ENCODE assay signal across 8 cellular contexts in genomic region chr2:176129825-176130152, GRCh38.
A peak's percentile ranks its signal among the peaks of the same experiment; 100 is the strongest.
DNase-seq lines count a peak whose midpoint lies in the region; ATAC-seq, FAIRE-seq and TF ChIP-seq lines count a peak whose summit lies in the region.

No MANE protein-coding gene starts in this region.

- no peaks in the 10 kb centered on the region for H3K27me3 ChIP-seq in ACC112 (ENCODE audit: insufficient read depth, low read length)

- H3K4me1 ChIP-seq in ACC112 (ENCODE audit: control insufficient read depth, insufficient read depth, low read length, unreplicated experiment) = peaks cover 21% of the 10 kb centered on the region

- TF ChIP-seq RAD21 in Ishikawa (IDR thresholded peaks at IDR 0.05; ENCODE audit: low read depth) = no peak

- ATAC-seq in GM18867 (IDR thresholded peaks at IDR 0.05; ENCODE audit: unreplicated experiment) = no peak
- ATAC-seq in HG03378 (IDR thresholded peaks at IDR 0.05; ENCODE audit: unreplicated experiment) = no peak

- peaks cover 63% of the 10 kb centered on the region for H3K4me1 Mint-ChIP-seq in nephron progenitor cell

- TF ChIP-seq POLR2A in H54 (IDR thresholded peaks at IDR 0.05; ENCODE audit: low read depth, low read length) = no peak

- H3K4me3 ChIP-seq in ACC112 (ENCODE audit: low read depth, low read length) = peak overlapping the region; percentile 79

- H3K4me3 Mint-ChIP-seq in nephron progenitor cell = peak overlapping the region; percentile 95

- peaks cover 12% of the 10 kb centered on the region for H3K36me3 Mint-ChIP-seq in nephron progenitor cell (ENCODE audit: low read depth)

- DNase-seq in ecto neural progenitor cell (ENCODE audit: low spot score) (peak; percentile 59), nephron progenitor cell (no peak), H54 (ENCODE audit: insufficient read length, low spot score) (no peak), dedifferentiated amniotic fluid mesenchymal stem cell (ENCODE audit: extremely low spot score) (no peak)

- no peak for TF ChIP-seq EP300 in Ishikawa (IDR thresholded peaks at IDR 0.05; ENCODE audit: borderline replicate concordance)

- peaks cover 5% of the 10 kb centered on the region for H3K27me3 Mint-ChIP-seq in nephron progenitor cell (ENCODE audit: low read depth, poor library complexity)

- peaks cover 23% of the 10 kb centered on the region for H3K79me2 ChIP-seq in ACC112 (ENCODE audit: control insufficient read depth, insufficient read depth, low read length, unreplicated experiment)

- H3K27ac ChIP-seq in ACC112 (ENCODE audit: low read depth, low read length) = peak overlapping the region; percentile 74

- peaks cover 4% of the 10 kb centered on the region; the same call in 1 of the 2 replicates for H3K36me3 ChIP-seq in ACC112 (ENCODE audit: insufficient read depth, low read length)

- FAIRE-seq in H54 (lab: Jason Lieb, UNC) = no peak

- H3K9me3 Mint-ChIP-seq in nephron progenitor cell = no peaks in the 10 kb centered on the region

- H3K27ac Mint-ChIP-seq in nephron progenitor cell = peak overlapping the region; percentile 86

- TF ChIP-seq CTCF in nephron progenitor cell (IDR thresholded peaks at IDR 0.05) = no peak

- H2AFZ ChIP-seq in ACC112 (ENCODE audit: low read length, unreplicated experiment) = peak overlapping the region; percentile 80

TF ChIP-seq in Ishikawa, 13 proteins besides CTCF, POLR2A, EP300 and RAD21:
- no peak for TF ChIP-seq TEAD4 (IDR thresholded peaks at IDR 0.05)
- TF ChIP-seq FOXM1 (IDR thresholded peaks at IDR 0.05; ENCODE audit: borderline replicate concordance, low read depth) = 0 out of 2 replicates have a peak, but pooled peaks have one; percentile 5
